In genomic region chr1:178688244-178688643, GRCh38 we compare ENCODE assay signal across 1 cellular context.
TF ChIP-seq lines count a peak whose summit lies in the region.

No MANE protein-coding gene starts in this region.

TF ChIP-seq in IMR-90, 13 proteins besides CTCF, POLR2A, EP300 and RAD21:
- 0 out of 2 replicates have a peak, but pooled peaks have one; percentile 12 for TF ChIP-seq CEBPB (IDR thresholded peaks at IDR 0.05; ENCODE audit: low read depth, low read length)
- TF ChIP-seq, protein P1, sequence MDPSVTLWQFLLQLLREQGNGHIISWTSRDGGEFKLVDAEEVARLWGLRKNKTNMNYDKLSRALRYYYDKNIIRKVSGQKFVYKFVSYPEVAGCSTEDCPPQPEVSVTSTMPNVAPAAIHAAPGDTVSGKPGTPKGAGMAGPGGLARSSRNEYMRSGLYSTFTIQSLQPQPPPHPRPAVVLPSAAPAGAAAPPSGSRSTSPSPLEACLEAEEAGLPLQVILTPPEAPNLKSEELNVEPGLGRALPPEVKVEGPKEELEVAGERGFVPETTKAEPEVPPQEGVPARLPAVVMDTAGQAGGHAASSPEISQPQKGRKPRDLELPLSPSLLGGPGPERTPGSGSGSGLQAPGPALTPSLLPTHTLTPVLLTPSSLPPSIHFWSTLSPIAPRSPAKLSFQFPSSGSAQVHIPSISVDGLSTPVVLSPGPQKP (IDR thresholded peaks at IDR 0.05; ENCODE audit: borderline replicate concordance, low read depth, low read length): no peak
